In genomic region chr20:58891076-58891685, GRCh38 we compare ENCODE assay signal across 8 cellular contexts. TPM values are rescaled to one million over a fixed set of nuclear protein-coding genes. Genes with fewer than 3 reads are reported as not detected.
A peak's percentile ranks its signal among the peaks of the same experiment; 100 is the strongest.
DNase-seq lines count a peak whose midpoint lies in the region; ATAC-seq and TF ChIP-seq lines count a peak whose summit lies in the region.

No MANE protein-coding gene starts in this region.

- H3K9me3 ChIP-seq in BLaER1 (no peaks in the 10 kb centered on the region), WERI-Rb-1 (ENCODE audit: severe bottlenecking) (peaks cover 4% of the 10 kb centered on the region)

- H3K4me3 ChIP-seq in BLaER1 (peak overlapping the region; percentile 74), WERI-Rb-1 (ENCODE audit: low read depth, low read length) (peak overlapping the region; percentile 83)

- peak overlapping the region; percentile 85 for H3K9ac ChIP-seq in BLaER1

- peak overlapping the region; percentile 90 for H3K27ac ChIP-seq in BLaER1
- H3K27ac ChIP-seq in WERI-Rb-1: peak overlapping the region; percentile 99

- DNase-seq in M059J (ENCODE audit: low read depth) (peak; percentile 68), WERI-Rb-1 (peak; percentile 79), T47D (ENCODE audit: low read depth in 1 of 2, low spot score in 1 of 2) (peak; percentile 84 to 91), islet precursor cell (peak; percentile 88), foreskin melanocyte (no peak)
- peak; percentile 62 to 66 for DNase-seq in stimulated activated CD4-positive, alpha-beta T cell treated with anti-CD3 and anti-CD28 coated beads, Interleukin-15, amount 100 ng/mL, for 1 hour (ENCODE audit: low read depth in 1 of 2, low spot score in 1 of 2)

- peak; percentile 17 for ATAC-seq in GM19468 (IDR thresholded peaks at IDR 0.05; ENCODE audit: extremely low read depth, unreplicated experiment)

- peak overlapping the region; percentile 92 for H3K4me2 ChIP-seq in BLaER1

- TF ChIP-seq CTCF in WERI-Rb-1 (IDR thresholded peaks at IDR 0.05; ENCODE audit: low read depth, low read length): no peak

- H3K36me3 ChIP-seq in BLaER1 (peaks cover 11% of the 10 kb centered on the region), WERI-Rb-1 (peaks cover 22% of the 10 kb centered on the region)

- peaks cover 36% of the 10 kb centered on the region for H4K20me1 ChIP-seq in BLaER1

- in situ Hi-C loops in T47D (cut with HindIII; ENCODE audit: low pct_unique_long_range_greater_than_20kb, low sequenced_read_pairs): no loop called here

- H3K4me1 ChIP-seq in BLaER1: peaks cover 63% of the 10 kb centered on the region

- H3K27me3 ChIP-seq in BLaER1 (no peaks in the 10 kb centered on the region), WERI-Rb-1 (ENCODE audit: insufficient read depth, low read depth, severe bottlenecking) (no peaks in the 10 kb centered on the region)

RNA-seq across cellular contexts. Expression of gene GNAS, which starts 38.7 kb away (rescaled TPM):
- total RNA-seq in M059J (2014; rRNA removed; shearing (Covaris generic)): 1,151 and 1,551 TPM in 2 replicates

RNA-seq across cellular contexts. Expression of gene GNAS-AS1, which starts 40.5 kb away (rescaled TPM):
- total RNA-seq in M059J (2014; rRNA removed; shearing (Covaris generic)): 1.0 TPM in 1 of 2 replicates, not detected in the other
